Comparison of ENCODE assay signal across 18 cellular contexts in genomic region chr1:230548357-230548756, GRCh38.
A peak's percentile ranks its signal among the peaks of the same experiment; 100 is the strongest.
DNase-seq lines count a peak whose midpoint lies in the region; ATAC-seq and TF ChIP-seq lines count a peak whose summit lies in the region.
"Had no signal": no experiment of that assay in that cellular context is flagged by ENCODE, and none has a peak within 500 bp of the region (broad histone marks: within the 10 kb centered on the region; RNA-seq: fewer than 3 reads in every experiment).

No MANE protein-coding gene starts in this region.

- H3K4me3 ChIP-seq in epithelial cell of esophagus (ENCODE audit: low read length): no peak overlapping the region
- H3K4me3 ChIP-seq: mucosa of descending colon, testis had no signal

- TF ChIP-seq CTCF in epithelial cell of esophagus (IDR thresholded peaks at IDR 0.05; ENCODE audit: insufficient read depth, low read depth, low read length, missing control alignments): no peak

- ATAC-seq in HG02642 (IDR thresholded peaks at IDR 0.05; ENCODE audit: poor library complexity, unreplicated experiment): no peak

- DNase-seq in DMS153 treated with DMSO at 0.1 percent for 48 hours (lab: John Stamatoyannopoulos, UW; ENCODE audit: unreplicated experiment) (peak; percentile 56), NAMALWA (ENCODE audit: low spot score) (peak; percentile 25), NCI-H345 treated with DMSO at 0.1 percent for 48 hours (lab: John Stamatoyannopoulos, UW; ENCODE audit: unreplicated experiment) (peak; percentile 78), epithelial cell of esophagus (ENCODE audit: low read depth) (peak; percentile 29), NCI-H526 (lab: John Stamatoyannopoulos, UW) (no peak)
- DNase-seq in effector CD4-positive, alpha-beta T cell: no peak
- DNase-seq: activated CD4-positive, alpha-beta memory T cell treated with anti-CD3 and anti-CD28 coated beads for 36 hours; activated gamma-delta T cell treated with Interleukin-2 at 50 U/mL for 16 hours; activated T-cell treated with anti-CD3 and anti-CD28 coated beads for 4 hours; amygdala; CD4-positive, alpha-beta T cell; effector CD8-positive, alpha-beta T cell; head of caudate nucleus; KG1; mucosa of descending colon; NCI-H524 treated with DMSO at 0.1 percent for 48 hours; testis had no signal

Comparison
In these comparisons a context has a peak if more than half of its experiments do, and no peak if none do; other contexts are left out.
1. DNase-seq: peak in DMS153 treated with DMSO at 0.1 percent for 48 hours (single experiment), NAMALWA (single experiment), NCI-H345 treated with DMSO at 0.1 percent for 48 hours (single experiment) and epithelial cell of esophagus (single experiment); none in effector CD4-positive, alpha-beta T cell (single experiment) and NCI-H526 (0 of 2).